ENCODE assay signal across 20 cellular contexts in the genomic region with DNA sequence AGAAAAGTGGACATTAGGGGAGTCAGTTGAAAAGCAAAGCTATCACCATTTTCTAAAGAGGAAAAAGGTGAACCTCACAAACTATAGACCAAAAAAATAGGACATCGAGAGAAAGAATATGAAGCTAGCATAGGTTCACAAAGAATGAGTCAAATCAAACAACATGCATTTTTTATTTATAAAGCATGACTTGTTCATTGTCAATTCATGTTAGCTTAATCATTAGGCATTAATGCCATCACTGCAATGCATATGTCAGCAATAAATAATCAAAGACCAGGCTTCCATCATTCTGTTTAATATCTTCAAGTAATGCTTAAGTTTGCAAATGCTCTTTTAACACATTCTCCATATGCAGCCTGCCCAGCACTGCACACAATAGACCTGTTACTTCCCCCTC. TPM values are rescaled to one million over a fixed set of nuclear protein-coding genes. Genes with fewer than 3 reads are reported as not detected.
DNase-seq lines count a peak whose midpoint lies in the region; ATAC-seq and TF ChIP-seq lines count a peak whose summit lies in the region.
"Had no signal": no experiment of that assay in that cellular context is flagged by ENCODE, and none has a peak within 500 bp of the region (broad histone marks: within the 10 kb centered on the region; RNA-seq: fewer than 3 reads in every experiment).

No MANE protein-coding gene starts in this region.

- no peaks in the 10 kb centered on the region for H3K9me3 ChIP-seq in Caco-2
- H3K9me3 ChIP-seq in RWPE2 (ENCODE audit: severe bottlenecking): no peaks in the 10 kb centered on the region
- H3K9me3 ChIP-seq in stomach: no peaks in the 10 kb centered on the region
- H3K9me3 ChIP-seq: SK-N-SH had no signal

- H3K4me1 ChIP-seq in Caco-2 (peaks cover 8% of the 10 kb centered on the region; the same call in 1 of the 2 replicates), RWPE2 (ENCODE audit: insufficient read depth, poor library complexity, severe bottlenecking) (peaks cover 14% of the 10 kb centered on the region), foreskin keratinocyte (peaks cover 12% of the 10 kb centered on the region), stomach (peaks cover 0 to 15% (median 0%) of the 10 kb centered on the region in 4 donors)

- peak overlapping the region; percentile 23 for H3K27ac Mint-ChIP-seq in Caco-2 (ENCODE audit: unreplicated experiment)
- no peak overlapping the region for H3K27ac Mint-ChIP-seq in activated naive CD4-positive, alpha-beta T cell treated with anti-CD3 and anti-CD28 coated beads for 36 hours
- H3K27ac Mint-ChIP-seq: B cell; CD8-positive, alpha-beta memory T cell; T-helper 1 cell treated with Interleukin-12 subunit alpha and Interleukin-12 subunit beta and Interleukin-4 antibody, amounts not matched to agents 30 μg/mL and 1 μg/mL, for 36 hours had no signal

- H3K27me3 ChIP-seq in Caco-2 (replicated peaks; ENCODE audit: control insufficient read depth, insufficient read depth, low read length): no peaks in the 10 kb centered on the region
- H3K27me3 ChIP-seq in RWPE2 (ENCODE audit: insufficient read depth, poor library complexity, severe bottlenecking): no peaks in the 10 kb centered on the region
- no peaks in the 10 kb centered on the region for H3K27me3 ChIP-seq in foreskin keratinocyte
- H3K27me3 ChIP-seq in stomach: no peaks in the 10 kb centered on the region

- intact Hi-C loops in Caco-2 (cut with micrococcal nuclease; ENCODE audit: unreplicated experiment) (loop anchor here (5.0 kb wide), 1 partner anchor 185 kb away; no protein-coding TSS in a partner anchor), stomach (cut with DNase I; ENCODE audit: low total_unique reads) (no loop called here)
- intact Hi-C loops in activated naive CD4-positive, alpha-beta T cell treated with anti-CD3 and anti-CD28 coated beads for 36 hours (cut with micrococcal nuclease): no loop called here

- no peaks in the 10 kb centered on the region for H3K27me3 Mint-ChIP-seq in Caco-2 (ENCODE audit: insufficient read depth, unreplicated experiment)
- no peaks in the 10 kb centered on the region for H3K27me3 Mint-ChIP-seq in activated naive CD4-positive, alpha-beta T cell treated with anti-CD3 and anti-CD28 coated beads for 36 hours (ENCODE audit: low read depth)
- H3K27me3 Mint-ChIP-seq: B cell; CD8-positive, alpha-beta memory T cell had no signal

- POLR2A ChIA-PET in Caco-2 (lab: Charles Lee): no interaction called here

- H3K27ac ChIP-seq in RWPE2 (ENCODE audit: poor library complexity, severe bottlenecking): no peak overlapping the region
- H3K27ac ChIP-seq in foreskin keratinocyte: peak overlapping the region; percentile 38
- H3K27ac ChIP-seq in stomach: no peak overlapping the region
- H3K27ac ChIP-seq: C4-2B, KMS-11 had no signal

- no peak for TF ChIP-seq POLR2A in stomach (IDR thresholded peaks at IDR 0.05)

- peaks cover 16% of the 10 kb centered on the region for H3K4me1 Mint-ChIP-seq in Caco-2 (ENCODE audit: low read depth, unreplicated experiment)
- no peaks in the 10 kb centered on the region for H3K4me1 Mint-ChIP-seq in activated naive CD4-positive, alpha-beta T cell treated with anti-CD3 and anti-CD28 coated beads for 36 hours (ENCODE audit: low read depth)
- H3K4me1 Mint-ChIP-seq: B cell; CD8-positive, alpha-beta memory T cell had no signal

- BruUV-seq in Caco-2 (replicated peaks; lab: Mats Ljungman, UMichigan): no TSS peak

- ATAC-seq in RWPE2 (ENCODE audit: low read depth): peak; percentile 38; the same call in 1 of the 3 replicates
- no peak for ATAC-seq in foreskin keratinocyte

- H3K36me3 Mint-ChIP-seq in Caco-2 (ENCODE audit: insufficient read depth, unreplicated experiment): no peaks in the 10 kb centered on the region
- no peaks in the 10 kb centered on the region for H3K36me3 Mint-ChIP-seq in activated naive CD4-positive, alpha-beta T cell treated with anti-CD3 and anti-CD28 coated beads for 36 hours (ENCODE audit: low read depth)
- H3K36me3 Mint-ChIP-seq: CD8-positive, alpha-beta memory T cell had no signal

- no peak for TF ChIP-seq EP300 in stomach (IDR thresholded peaks at IDR 0.05)

- DNase-seq in Caco-2 (no peak), HT-29 (ENCODE audit: low spot score) (peak; percentile 8), RWPE2 (ENCODE audit: low spot score) (no peak), foreskin keratinocyte (no peak), stomach (no peak), kidney tubule cell (ENCODE audit: low spot score) (no peak)
- DNase-seq in activated naive CD4-positive, alpha-beta T cell treated with anti-CD3 and anti-CD28 coated beads for 36 hours: no peak
- DNase-seq: Calu3; CD8-positive, alpha-beta memory T cell; MM.1S; NCI-H2029; NCI-H345; NCI-H524; NCI-H748 treated with DMSO at 0.1 percent for 48 hours; SK-N-SH; SW 1271 had no signal

- 36 to 86% (median 55%) methylated on average over 1 of the region's 1 CpG for WGBS in stomach, 5 donors

- CTCF ChIA-PET in Caco-2 (lab: Charles Lee): no interaction called here
- CTCF ChIA-PET in activated naive CD4-positive, alpha-beta T cell treated with anti-CD3 and anti-CD28 coated beads for 36 hours (lab: Charles Lee): no interaction called here

- H3K36me3 ChIP-seq in Caco-2 (ENCODE audit: control insufficient read depth, insufficient read depth, low read length) (no peaks in the 10 kb centered on the region), RWPE2 (ENCODE audit: low read depth) (no peaks in the 10 kb centered on the region), stomach (no peaks in the 10 kb centered on the region)

- no peak for TF ChIP-seq CTCF in Caco-2 (IDR thresholded peaks at IDR 0.05; ENCODE audit: insufficient read depth in 1 of 2, low read depth in 1 of 2, low read length in 1 of 2, severe bottlenecking in 1 of 2, unreplicated experiment in 1 of 2)
- no peak for TF ChIP-seq CTCF in RWPE2 (IDR thresholded peaks at IDR 0.05; ENCODE audit: poor library complexity, severe bottlenecking)
- no peak for TF ChIP-seq CTCF in foreskin keratinocyte (conservative IDR thresholded peaks at IDR 0.05)
- TF ChIP-seq CTCF in stomach (IDR thresholded peaks at IDR 0.05): no peak

- no peaks in the 10 kb centered on the region for H3K9me3 Mint-ChIP-seq in Caco-2 (ENCODE audit: unreplicated experiment)
- no peaks in the 10 kb centered on the region for H3K9me3 Mint-ChIP-seq in activated naive CD4-positive, alpha-beta T cell treated with anti-CD3 and anti-CD28 coated beads for 36 hours
- H3K9me3 Mint-ChIP-seq: T-helper 1 cell treated with Interleukin-12 subunit alpha and Interleukin-12 subunit beta and Interleukin-4 antibody, amounts not matched to agents 30 μg/mL and 1 μg/mL, for 36 hours had no signal

- no peak overlapping the region for H3K4me3 Mint-ChIP-seq in Caco-2 (ENCODE audit: unreplicated experiment)
- no peak overlapping the region for H3K4me3 Mint-ChIP-seq in activated naive CD4-positive, alpha-beta T cell treated with anti-CD3 and anti-CD28 coated beads for 36 hours
- H3K4me3 Mint-ChIP-seq: B cell; CD8-positive, alpha-beta memory T cell; T-helper 1 cell treated with Interleukin-12 subunit alpha and Interleukin-12 subunit beta and Interleukin-4 antibody, amounts not matched to agents 30 μg/mL and 1 μg/mL, for 36 hours had no signal

- H3K4me3 ChIP-seq in Caco-2 (ENCODE audit: low read depth, low read length) (no peak overlapping the region), RWPE2 (ENCODE audit: severe bottlenecking) (no peak overlapping the region), stomach (no peak overlapping the region)

RNA-seq across cellular contexts. Expression of gene MAGI2, which starts 8.9 kb away (rescaled TPM):
- total RNA-seq in Caco-2 (2022) (0.19 and 0.25 TPM in 2 replicates), foreskin keratinocyte (0.51 and 0.81 TPM in 2 replicates), stomach (10 to 100 TPM in 3 of 5 donors, 1 to 10 TPM in 2; 4.5 to 53.9 (median 11.1) TPM)
- total RNA-seq in HT-29 (2014; rRNA removed; shearing (Covaris generic)): 0.08 and 0.23 TPM in 2 replicates
- polyA plus RNA-seq in foreskin keratinocyte (0.15 and 0.20 TPM in 2 replicates), stomach (1 to 10 TPM in 2 of 3 donors, under 1 TPM in 1; 0.92 to 1.4 (median 1.4) TPM)
- under 1 TPM; 0.07 to 0.19 TPM for total RNA-seq in activated naive CD4-positive, alpha-beta T cell treated with anti-CD3 and anti-CD28 coated beads for 36 hours
- polyA plus RNA-seq: CD8-positive, alpha-beta memory T cell had no signal
